8 cellular contexts compared by ENCODE assay signal in genomic region chr16:19130852-19131808, GRCh38. TPM values are rescaled to one million over a fixed set of nuclear protein-coding genes. Genes with fewer than 3 reads are reported as not detected.
DNase-seq lines count a peak whose midpoint lies in the region; ATAC-seq and TF ChIP-seq lines count a peak whose summit lies in the region.

No MANE protein-coding gene starts in this region.

- peak overlapping the region; percentile 30 for H2BK20ac ChIP-seq in IMR-90 (ENCODE audit: low read depth, low read length)

- peak overlapping the region; percentile 57 for H2BK5ac ChIP-seq in IMR-90 (ENCODE audit: low read depth, low read length, poor library complexity, severe bottlenecking)

- H3K4me2 ChIP-seq in IMR-90 (ENCODE audit: low read depth, low read length), result peak overlapping the region; percentile 68

- intact Hi-C loops in IMR-90 (cut with micrococcal nuclease), result no loop called here

- H3K56ac ChIP-seq in IMR-90 (ENCODE audit: extremely low read depth, insufficient read depth, low read length), result peak overlapping the region; percentile 58

- H3K9ac ChIP-seq in IMR-90 (ENCODE audit: low read depth, low read length), result peak overlapping the region; percentile 34
- H3K9ac ChIP-seq in rectal smooth muscle tissue (ENCODE audit: low read length), result no peak overlapping the region

- peak overlapping the region; percentile 74; the same call in 1 of the 2 replicates for H2AK5ac ChIP-seq in IMR-90 (ENCODE audit: low read depth, low read length)

- H3K4me3 Mint-ChIP-seq in WTC11, result no peak overlapping the region

- CTCF ChIA-PET in IMR-90 (lab: Yijun Ruan, JAX) (interaction anchor here (0.8 to 1.8 kb wide), 5 partner anchors 8 to 49 kb away, joined by 3 to 6 read pairs (median 3); no protein-coding TSS in a partner anchor), WTC11 (lab: Charles Lee) (interaction anchor here (0.7 to 2.3 kb wide), 7 partner anchors 17 to 424 kb away, joined by 3 to 14 read pairs (median 4); partner anchors contain the start of genes ITPRIPL2 and VPS35L)

- ATAC-seq in IMR-90 (ENCODE audit: low read depth) (peak; percentile 71), WTC11 (peak; percentile 66), HG03196 (IDR thresholded peaks at IDR 0.05; ENCODE audit: unreplicated experiment) (no peak), HG03457 (IDR thresholded peaks at IDR 0.05; ENCODE audit: unreplicated experiment) (no peak)

- peak overlapping the region; percentile 82 for H2BK120ac ChIP-seq in IMR-90 (ENCODE audit: low read depth, low read length)

- H3K36me3 Mint-ChIP-seq in WTC11, result peaks cover 8% of the 10 kb centered on the region

- H2AFZ ChIP-seq in IMR-90 (replicated peaks; ENCODE audit: low read length, poor library complexity), result peak overlapping the region; percentile 81

- POLR2A ChIA-PET in IMR-90 (lab: Charles Lee; ENCODE audit: unreplicated experiment) (interaction anchor here (1.3 kb wide), 1 partner anchor 12 kb away, joined by 16 read pairs; no protein-coding TSS in a partner anchor), WTC11 (lab: Charles Lee) (interaction anchor here (1.3 kb wide), 1 partner anchor 8 kb away, joined by 4 read pairs; no protein-coding TSS in a partner anchor)

- H3K9me1 ChIP-seq in IMR-90 (ENCODE audit: insufficient read depth, low read length), result peaks cover 21% of the 10 kb centered on the region

- H3K4ac ChIP-seq in IMR-90 (ENCODE audit: low read depth, low read length), result peak overlapping the region; percentile 86

- peaks cover 44% of the 10 kb centered on the region for H3K4me1 Mint-ChIP-seq in WTC11

- H4K20me1 ChIP-seq in IMR-90 (ENCODE audit: insufficient read depth, low read length), result no peaks in the 10 kb centered on the region

- TF ChIP-seq RAD21 in IMR-90 (IDR thresholded peaks at IDR 0.05; ENCODE audit: low read length), result no peak

- peak overlapping the region; percentile 88 for H3K23ac ChIP-seq in IMR-90 (ENCODE audit: low read depth, low read length)

- peak overlapping the region; percentile 83 for H4K5ac ChIP-seq in IMR-90 (ENCODE audit: low read depth, low read length)

- H3K4me1 ChIP-seq in IMR-90 (ENCODE audit: control insufficient read depth, insufficient read depth, low read length), result peaks cover 23% of the 10 kb centered on the region
- H3K4me1 ChIP-seq in rectal smooth muscle tissue (ENCODE audit: control insufficient read depth, insufficient read depth, low read length), result peaks cover 4% of the 10 kb centered on the region

- peak overlapping the region; percentile 68 to 76 for H4K8ac ChIP-seq in IMR-90 (ENCODE audit: low read depth in 2 of 2, low read length in 2 of 2)

- in situ Hi-C loops in IMR-90 (cut with MboI; ENCODE audit: low sequenced_read_pairs), result no loop called here

- H3K27ac ChIP-seq in IMR-90 (ENCODE audit: insufficient read depth, low read length) (peak overlapping the region; percentile 77), rectal smooth muscle tissue (ENCODE audit: low read depth, low read length) (peak overlapping the region; percentile 39)

- DNase-seq in Ammon's horn (ENCODE audit: low spot score) (peak; percentile 66), IMR-90 (peak; percentile 82), WTC11 (ENCODE audit: low spot score) (no peak), glomerular visceral epithelial cell (ENCODE audit: extremely low spot score) (peak; percentile 25), retina (no peak)

- H3K27me3 ChIP-seq in IMR-90 (ENCODE audit: control insufficient read depth, insufficient read depth, low read length), result no peaks in the 10 kb centered on the region
- no peaks in the 10 kb centered on the region for H3K27me3 ChIP-seq in rectal smooth muscle tissue (ENCODE audit: control insufficient read depth, insufficient read depth, low read length)

- peak overlapping the region; percentile 70 for H3K18ac ChIP-seq in IMR-90 (ENCODE audit: low read depth, low read length)

- H2AK9ac ChIP-seq in IMR-90 (replicated peaks; ENCODE audit: low read depth, low read length, poor library complexity), result peak overlapping the region; percentile 20

- H3K14ac ChIP-seq in IMR-90 (replicated peaks; ENCODE audit: low read depth, low read length), result peak overlapping the region; percentile 69

- H3K27ac Mint-ChIP-seq in WTC11, result peak overlapping the region; percentile 39

- H2BK15ac ChIP-seq in IMR-90 (ENCODE audit: low read depth, low read length), result peak overlapping the region; percentile 77; the same call in 2 of the 3 replicates

- no peaks in the 10 kb centered on the region for H3K9me3 ChIP-seq in IMR-90 (ENCODE audit: control insufficient read depth, insufficient read depth, low read length)

- no TSS peak for BruUV-seq in IMR-90 (replicated peaks; lab: Mats Ljungman, UMichigan)

- H3K36me3 ChIP-seq in IMR-90 (ENCODE audit: control insufficient read depth, insufficient read depth, low read length) (no peaks in the 10 kb centered on the region), rectal smooth muscle tissue (ENCODE audit: control insufficient read depth, insufficient read depth, low read length) (no peaks in the 10 kb centered on the region)

- TF ChIP-seq CTCF in IMR-90 (conservative IDR thresholded peaks at IDR 0.05; ENCODE audit: low read depth, low read length) (no peak), WTC11 (IDR thresholded peaks at IDR 0.05) (no peak)

- H4K91ac ChIP-seq in IMR-90 (ENCODE audit: insufficient read depth, low read depth, low read length), result peak overlapping the region; percentile 69

- H3K9me3 Mint-ChIP-seq in WTC11, result peaks cover 6% of the 10 kb centered on the region; the same call in 1 of the 2 replicates

- peaks cover 3% of the 10 kb centered on the region; the same call in 1 of the 2 replicates for H3K27me3 Mint-ChIP-seq in WTC11 (ENCODE audit: low read depth)

- H3K4me3 ChIP-seq in IMR-90 (ENCODE audit: insufficient read depth, low read depth, low read length) (no peak overlapping the region), rectal smooth muscle tissue (ENCODE audit: low read length) (peak overlapping the region; percentile 31)

- dilution Hi-C loops in IMR-90 (cut with HindIII; ENCODE audit: low sequenced_read_pairs, unreplicated experiment), result no loop called here

- peaks cover 0 to 11% of the 10 kb centered on the region in 2 experiments; a peak in 2 of 4 replicates for H3K79me1 ChIP-seq in IMR-90 (ENCODE audit: low read depth in 1 of 2, low read length in 2 of 2)

- TF ChIP-seq POLR2A in IMR-90 (IDR thresholded peaks at IDR 0.05; ENCODE audit: low read depth, low read length), result no peak

- 8% methylated on average over 4 of the region's 11 CpGs; no CpG with 5 or more reads in 1 of the 2 experiments for WGBS in IMR-90 (ENCODE audit: extremely low coverage in 2 of 2, insufficient read length in 1 of 2), 2 experiments

TF ChIP-seq in IMR-90, 13 proteins besides CTCF, POLR2A, EP300 and RAD21 (continues in another document):
- TF ChIP-seq MAZ (IDR thresholded peaks at IDR 0.05; ENCODE audit: borderline replicate concordance, low read depth, low read length) (peak; percentile 9; the same call in 1 of the 2 replicates), MXI1 (IDR thresholded peaks at IDR 0.05; ENCODE audit: borderline replicate concordance, low read depth, low read length) (no peak), FOS (IDR thresholded peaks at IDR 0.05; ENCODE audit: low read depth, low read length) (peak; percentile 52), BHLHE40 (IDR thresholded peaks at IDR 0.05; ENCODE audit: low read depth, low read length) (0 out of 2 replicates have a peak, but pooled peaks have one; percentile 15), NFE2L2 (IDR thresholded peaks at IDR 0.05; ENCODE audit: low read depth, low read length) (no peak), RCOR1 (IDR thresholded peaks at IDR 0.05; ENCODE audit: insufficient replicate concordance, low read length) (no peak), SMC3 (IDR thresholded peaks at IDR 0.05; ENCODE audit: low read depth, low read length) (no peak), USF2 (IDR thresholded peaks at IDR 0.05; ENCODE audit: low read depth, low read length) (no peak)

TF ChIP-seq in WTC11, 78 proteins besides CTCF, POLR2A, EP300 and RAD21 (continues in another document):
- TF ChIP-seq USF1 (CRISPR knock-in tag; IDR thresholded peaks at IDR 0.05), result no peak

RNA-seq across cellular contexts. Expression of gene ITPRIPL2, which starts 17.4 kb away (rescaled TPM):
- total RNA-seq in IMR-90 (2012; rRNA removed) (11.1 and 15.0 TPM in 2 replicates), WTC11 (2021) (5.3 to 7.1 TPM (median 6.6 TPM) in 3 replicates)
- 9.2 and 10.1 TPM in 2 replicates for polyA plus RNA-seq in IMR-90 (2012; rRNA removed)
- polyA plus RNA-seq in IMR-90 (2012; cell fraction: cytosol; rRNA removed), result 5.2 and 16.1 TPM in 2 replicates
- 6.1 and 13.7 TPM in 2 replicates for polyA plus RNA-seq in IMR-90 (2012; cell fraction: nucleus; rRNA removed; ENCODE audit: low replicate concordance)

RNA-seq across cellular contexts. Expression of gene SYT17, which starts 36.9 kb away (rescaled TPM):
- not detected in 2 replicates for total RNA-seq in IMR-90 (2012; rRNA removed)
- not detected in 2 replicates for polyA plus RNA-seq in IMR-90 (2012; rRNA removed)
- 0.05 and 0.57 TPM in 2 replicates for polyA plus RNA-seq in IMR-90 (2012; cell fraction: cytosol; rRNA removed)
- polyA plus RNA-seq in IMR-90 (2012; cell fraction: nucleus; rRNA removed; ENCODE audit: low replicate concordance), result 0.22 and 0.24 TPM in 2 replicates
- total RNA-seq in WTC11 (2021), result 5.5 to 6.8 TPM (median 6.3 TPM) in 3 replicates

Comparison
In these comparisons a context has a peak if more than half of its experiments do, and no peak if none do; other contexts are left out.
1. DNase-seq: peak in Ammon's horn (single experiment), IMR-90 (single experiment) and glomerular visceral epithelial cell (single experiment); none in WTC11 (single experiment) and retina (single experiment).
2. ATAC-seq: peak in IMR-90 (single experiment) and WTC11 (single experiment); none in HG03196 (single experiment) and HG03457 (single experiment).